In the genomic region with DNA sequence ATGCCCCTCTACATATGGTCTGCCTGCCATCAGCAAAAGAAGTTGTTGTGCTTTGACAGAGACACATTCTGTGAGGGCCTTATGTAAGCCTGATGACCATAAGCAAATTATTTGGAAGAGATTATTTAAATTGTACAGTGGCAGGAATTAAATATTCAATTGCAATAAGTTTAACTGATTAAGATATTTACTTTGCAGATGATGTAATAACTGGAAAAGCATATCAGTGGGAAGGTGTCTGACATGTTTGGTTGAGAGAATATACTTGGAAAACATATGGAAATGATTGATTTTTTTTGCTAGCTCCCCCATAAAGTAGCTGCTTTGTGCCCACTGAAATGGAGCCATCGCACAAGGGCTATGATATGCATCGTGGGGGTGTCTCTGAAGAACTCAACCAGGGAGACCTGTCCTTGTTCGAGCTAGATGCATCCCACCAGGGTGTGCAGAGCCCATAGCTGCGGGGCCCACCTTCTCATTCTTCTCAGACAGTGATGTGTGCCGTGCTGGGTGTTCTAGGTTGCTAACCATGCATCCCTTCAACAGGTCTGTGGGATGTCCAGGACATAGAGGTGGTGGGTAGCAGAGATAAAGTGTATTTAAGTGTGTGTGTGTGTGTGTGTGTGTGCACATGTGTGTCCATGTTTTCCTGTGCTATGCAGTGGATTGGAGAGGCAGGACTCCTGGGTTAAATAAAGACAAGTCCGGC, we compare ENCODE assay signal across 15 cellular contexts.
A peak's percentile ranks its signal among the peaks of the same experiment; 100 is the strongest.
DNase-seq lines count a peak whose midpoint lies in the region; ATAC-seq and TF ChIP-seq lines count a peak whose summit lies in the region.
"Had no signal": no experiment of that assay in that cellular context is flagged by ENCODE, and none has a peak within 500 bp of the region (broad histone marks: within the 10 kb centered on the region; RNA-seq: fewer than 3 reads in every experiment).

No MANE protein-coding gene starts in this region.

- no peak overlapping the region for H3K4me3 Mint-ChIP-seq in chondrocyte (ENCODE audit: unreplicated experiment)
- H3K4me3 Mint-ChIP-seq: CD14-positive monocyte, HFFc6 had no signal

- H3K27ac ChIP-seq in muscle layer of colon (ENCODE audit: low read depth, low read length), result peak overlapping the region; percentile 88
- peak overlapping the region; percentile 78 to 90 (median 86) for H3K27ac ChIP-seq in sigmoid colon
- H3K27ac ChIP-seq: KMS-11 had no signal

- WGBS in sigmoid colon, 2 donors, result 94 to 95% methylated on average over 6 of the region's 6 CpGs

- peak; percentile 2 to 7 for DNase-seq in NCI-H526 (lab: John Stamatoyannopoulos, UW)
- no peak for DNase-seq in chondrocyte (ENCODE audit: low spot score)
- no peak for DNase-seq in sigmoid colon
- DNase-seq in anterior cingulate cortex (lab: John Stamatoyannopoulos, UW), result no peak
- no peak for DNase-seq in activated CD4-positive, CD25-positive, alpha-beta regulatory T cell treated with anti-CD3 and anti-CD28 coated beads, Interleukin-2, amount 50 U/mL, for 72 hours
- DNase-seq: GF-D8, HFFc6, NCI-H1048, NCI-H524, SHP77 treated with DMSO at 0.1 percent for 48 hours had no signal

- intact Hi-C loops in sigmoid colon (cut with DNase I), result loop anchor here (5.0 kb wide), 2 partner anchors 87 to 1227 kb away; a partner anchor contains a TSS

- ATAC-seq in HG02852 (IDR thresholded peaks at IDR 0.05; ENCODE audit: unreplicated experiment), result no peak
- ATAC-seq in GM19452 (IDR thresholded peaks at IDR 0.05; ENCODE audit: unreplicated experiment), result no peak

- H3K27ac Mint-ChIP-seq in chondrocyte (ENCODE audit: unreplicated experiment), result peak overlapping the region; percentile 99
- H3K27ac Mint-ChIP-seq: CD14-positive monocyte had no signal

- TF ChIP-seq POLR2A in sigmoid colon (IDR thresholded peaks at IDR 0.05), result no peak

- H3K36me3 ChIP-seq in muscle layer of colon (ENCODE audit: insufficient read depth, low read length) (no peaks in the 10 kb centered on the region), sigmoid colon (no peaks in the 10 kb centered on the region)

- TF ChIP-seq EP300 in sigmoid colon (IDR thresholded peaks at IDR 0.05), result no peak

- no peaks in the 10 kb centered on the region for H3K36me3 Mint-ChIP-seq in chondrocyte (ENCODE audit: low read depth)
- H3K36me3 Mint-ChIP-seq: CD14-positive monocyte had no signal

- H3K9ac ChIP-seq in muscle layer of colon (ENCODE audit: low read length), result no peak overlapping the region
- H3K9ac ChIP-seq: KMS-11 had no signal

- peaks cover 31% of the 10 kb centered on the region for H3K4me1 Mint-ChIP-seq in chondrocyte (ENCODE audit: low read depth)
- H3K4me1 Mint-ChIP-seq: CD14-positive monocyte had no signal

- no peaks in the 10 kb centered on the region for H3K27me3 Mint-ChIP-seq in chondrocyte (ENCODE audit: low read depth)

- TF ChIP-seq CTCF in chondrocyte (IDR thresholded peaks at IDR 0.05) (no peak), sigmoid colon (IDR thresholded peaks at IDR 0.05) (no peak)

- H3K27me3 ChIP-seq in muscle layer of colon (ENCODE audit: control insufficient read depth in 1 of 2, insufficient read depth in 2 of 2, low read length in 2 of 2) (no peaks in the 10 kb centered on the region), sigmoid colon (no peaks in the 10 kb centered on the region)

- H3K9me3 Mint-ChIP-seq in chondrocyte (ENCODE audit: low read depth), result no peaks in the 10 kb centered on the region
- H3K9me3 Mint-ChIP-seq: HFFc6 had no signal

- H3K4me3 ChIP-seq in muscle layer of colon (ENCODE audit: low read depth in 1 of 2, low read length in 2 of 2) (no peak overlapping the region), sigmoid colon (no peak overlapping the region)

- no peaks in the 10 kb centered on the region for H3K9me3 ChIP-seq in muscle layer of colon (ENCODE audit: low read length)
- H3K9me3 ChIP-seq in sigmoid colon, result no peaks in the 10 kb centered on the region

- H3K4me1 ChIP-seq in muscle layer of colon (ENCODE audit: insufficient read depth, low read length), result peaks cover 60% of the 10 kb centered on the region
- peaks cover 0 to 58% (median 50%) of the 10 kb centered on the region in 4 donors for H3K4me1 ChIP-seq in sigmoid colon

Comparison
In these comparisons a context has a peak if more than half of its experiments do, and no peak if none do; other contexts are left out.
1. DNase-seq: peak in NCI-H526 (2 of 2); none in chondrocyte (single experiment), sigmoid colon (single experiment), anterior cingulate cortex (0 of 58) and activated CD4-positive, CD25-positive, alpha-beta regulatory T cell treated with anti-CD3 and anti-CD28 coated beads, Interleukin-2, amount 50 U/mL, for 72 hours (single experiment).